ENCODE assay signal across 1 cellular context in genomic region chr9:33024966-33025571, GRCh38.
TF ChIP-seq lines count a peak whose summit lies in the region.

Gene DNAJA1 (plus strand): TSS chr9:33025273. CDS start chr9:33026485, 1,212 bp downstream.

TF ChIP-seq in HepG2, 621 proteins besides CTCF, POLR2A, EP300 and RAD21 (continued from another document and continues in another):
- TF ChIP-seq ZNF407 (CRISPR knock-in tag; IDR thresholded peaks at IDR 0.05; ENCODE audit: not compliant biosample characterization), result peak; percentile 86
- TF ChIP-seq ZNF780A (CRISPR knock-in tag; IDR thresholded peaks at IDR 0.05), result peak; percentile 91; the same call in 1 of the 2 replicates
- no peak; the same call in 1 of the 2 replicates for TF ChIP-seq JDP2 (CRISPR knock-in tag; IDR thresholded peaks at IDR 0.05; ENCODE audit: borderline replicate concordance)
- peak; percentile 90 for TF ChIP-seq MXD1 (CRISPR knock-in tag; IDR thresholded peaks at IDR 0.05)
- TF ChIP-seq ZNF33B (CRISPR knock-in tag; IDR thresholded peaks at IDR 0.05), result no peak; the same call in 1 of the 2 replicates
- TF ChIP-seq ATF6 (CRISPR knock-in tag; conservative IDR thresholded peaks at IDR 0.05), result 0 out of 2 replicates have a peak, but pooled peaks have one; percentile 53
- peak; percentile 36; the same call in 1 of the 2 replicates for TF ChIP-seq KDM5A (IDR thresholded peaks at IDR 0.05; ENCODE audit: borderline replicate concordance, low read length)
- TF ChIP-seq, protein P1, sequence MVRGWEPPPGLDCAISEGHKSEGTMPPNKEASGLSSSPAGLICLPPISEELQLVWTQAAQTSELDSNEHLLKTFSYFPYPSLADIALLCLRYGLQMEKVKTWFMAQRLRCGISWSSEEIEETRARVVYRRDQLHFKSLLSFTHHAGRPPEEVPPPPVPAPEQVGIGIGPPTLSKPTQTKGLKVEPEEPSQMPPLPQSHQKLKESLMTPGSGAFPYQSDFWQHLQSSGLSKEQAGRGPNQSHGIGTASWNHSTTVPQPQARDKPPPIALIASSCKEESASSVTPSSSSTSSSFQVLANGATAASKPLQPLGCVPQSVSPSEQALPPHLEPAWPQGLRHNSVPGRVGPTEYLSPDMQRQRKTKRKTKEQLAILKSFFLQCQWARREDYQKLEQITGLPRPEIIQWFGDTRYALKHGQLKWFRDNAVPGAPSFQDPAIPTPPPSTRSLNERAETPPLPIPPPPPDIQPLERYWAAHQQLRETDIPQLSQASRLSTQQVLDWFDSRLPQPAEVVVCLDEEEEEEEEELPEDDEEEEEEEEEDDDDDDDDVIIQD (CRISPR knock-in tag; IDR thresholded peaks at IDR 0.05; ENCODE audit: low read depth), result 0 out of 2 replicates have a peak, but pooled peaks have one; percentile 16
- no peak for TF ChIP-seq FOXJ3 (CRISPR knock-in tag; IDR thresholded peaks at IDR 0.05; ENCODE audit: borderline replicate concordance)
- TF ChIP-seq ATF1 (CRISPR knock-in tag; IDR thresholded peaks at IDR 0.05), result no peak
- TF ChIP-seq PBX2 (CRISPR knock-in tag; IDR thresholded peaks at IDR 0.05), result no peak
- TF ChIP-seq ZNF337 (CRISPR knock-in tag; IDR thresholded peaks at IDR 0.05; ENCODE audit: borderline replicate concordance, low read depth), result peak; percentile 81
- no peak; the same call in 1 of the 2 replicates for TF ChIP-seq ZNF318 (CRISPR knock-in tag; IDR thresholded peaks at IDR 0.05)
- TF ChIP-seq ASH2L (IDR thresholded peaks at IDR 0.05; ENCODE audit: insufficient read length, low read depth, low read length), result peak; percentile 90
- TF ChIP-seq KAT8 (CRISPR knock-in tag; IDR thresholded peaks at IDR 0.05), result peak; percentile 81; the same call in 1 of the 2 replicates
- TF ChIP-seq RFX5 (IDR thresholded peaks at IDR 0.05; ENCODE audit: low read depth, low read length), result no peak
- TF ChIP-seq AFF4 (CRISPR knock-in tag; IDR thresholded peaks at IDR 0.05), result 0 out of 2 replicates have a peak, but pooled peaks have one; percentile 26
- no peak; the same call in 1 of the 2 replicates for TF ChIP-seq ZBTB26 (CRISPR knock-in tag; IDR thresholded peaks at IDR 0.05; ENCODE audit: borderline replicate concordance)
- TF ChIP-seq ZBTB21 (CRISPR knock-in tag; IDR thresholded peaks at IDR 0.05), result no peak; the same call in 1 of the 2 replicates
